Comparison of ENCODE assay signal across 8 cellular contexts in genomic region chr1:220300442-220301121, GRCh38. TPM values are rescaled to one million over a fixed set of nuclear protein-coding genes. Genes with fewer than 3 reads are reported as not detected.
A peak's percentile ranks its signal among the peaks of the same experiment; 100 is the strongest.
DNase-seq lines count a peak whose midpoint lies in the region; ATAC-seq and TF ChIP-seq lines count a peak whose summit lies in the region.

No MANE protein-coding gene starts in this region.

- H3K4me1 ChIP-seq in heart right ventricle, result peaks cover 0 to 23% (median 14%) of the 10 kb centered on the region in 9 donors

- ATAC-seq in heart right ventricle (peak; percentile 83 to 99 (median 96)), GM18511 (IDR thresholded peaks at IDR 0.05; ENCODE audit: unreplicated experiment) (no peak), HG03520 (IDR thresholded peaks at IDR 0.05; ENCODE audit: unreplicated experiment) (no peak)
- ATAC-seq in stimulated activated memory B cell treated with anti-CD40 and anti-IgM and Interleukin-4, amounts not matched to agents 10 μg/mL and 1 μg/mL and 100 μg/mL, for 72 hours, result no peak

- no peaks in the 10 kb centered on the region for H3K36me3 ChIP-seq in heart right ventricle

- peaks cover 23% of the 10 kb centered on the region for H3K27me3 Mint-ChIP-seq in stimulated activated memory B cell treated with anti-CD40 and anti-IgM and Interleukin-4, amounts not matched to agents 10 μg/mL and 1 μg/mL and 100 μg/mL, for 72 hours

- DNase-seq in HT1080 (ENCODE audit: low read depth), result peak; percentile 78
- peak; percentile 42 to 84 for DNase-seq in heart right ventricle
- peak; percentile 92 for DNase-seq in renal cortical epithelial cell (ENCODE audit: low read depth)
- no peak for DNase-seq in activated gamma-delta T cell treated with Interleukin-2 at 50 U/mL for 16 hours

- WGBS in adipose tissue, 3 donors, result 31 to 51% (median 35%) methylated on average over 7 of the region's 7 CpGs
- WGBS in heart right ventricle, 2 donors, result 20 to 26% methylated on average over 7 of the region's 7 CpGs

- H3K4me3 Mint-ChIP-seq in stimulated activated memory B cell treated with anti-CD40 and anti-IgM and Interleukin-4, amounts not matched to agents 10 μg/mL and 1 μg/mL and 100 μg/mL, for 72 hours, result no peak overlapping the region

- H3K36me3 Mint-ChIP-seq in stimulated activated memory B cell treated with anti-CD40 and anti-IgM and Interleukin-4, amounts not matched to agents 10 μg/mL and 1 μg/mL and 100 μg/mL, for 72 hours, result no peaks in the 10 kb centered on the region

- no peaks in the 10 kb centered on the region for H3K27me3 ChIP-seq in heart right ventricle

- intact Hi-C loops in heart right ventricle (cut with DNase I), result loop anchor here in 1 of 10 donors (5.0 kb wide), 1 partner anchor 227 kb away; the partner anchor contains the start of gene MARK1

- no peak overlapping the region for H3K27ac Mint-ChIP-seq in stimulated activated memory B cell treated with anti-CD40 and anti-IgM and Interleukin-4, amounts not matched to agents 10 μg/mL and 1 μg/mL and 100 μg/mL, for 72 hours

- TF ChIP-seq CTCF in heart right ventricle (IDR thresholded peaks at IDR 0.05), result no peak

- peaks cover 7% of the 10 kb centered on the region for H3K4me1 Mint-ChIP-seq in stimulated activated memory B cell treated with anti-CD40 and anti-IgM and Interleukin-4, amounts not matched to agents 10 μg/mL and 1 μg/mL and 100 μg/mL, for 72 hours

- H3K9me3 Mint-ChIP-seq in stimulated activated memory B cell treated with anti-CD40 and anti-IgM and Interleukin-4, amounts not matched to agents 10 μg/mL and 1 μg/mL and 100 μg/mL, for 72 hours, result no peaks in the 10 kb centered on the region

- peaks cover 0 to 16% (median 0%) of the 10 kb centered on the region in 11 donors for H3K9me3 ChIP-seq in heart right ventricle

- H3K27ac ChIP-seq in adipose tissue (ENCODE audit: low read depth, low read length) (peak overlapping the region; percentile 29), heart right ventricle (peak overlapping the region in 9 of 10 donors; percentile 41 to 82 (median 78))

- peak overlapping the region in 6 of 10 donors; percentile 1 to 40 (median 30) for H3K4me3 ChIP-seq in heart right ventricle

RNA-seq across cellular contexts. Expression of gene RAB3GAP2, which starts 28.3 kb away (rescaled TPM):
- total RNA-seq in HT1080 (2014; rRNA removed; shearing (Covaris generic)), result 16.6 and 17.1 TPM in 2 replicates
- 13.0 and 17.6 TPM in 2 replicates for polyA plus RNA-seq in HT1080 (2015; cell fraction: cytosol; rRNA removed)
- polyA plus RNA-seq in HT1080 (2015; cell fraction: nucleus; rRNA removed), result 46.7 and 53.9 TPM in 2 replicates
- polyA plus RNA-seq in adipose tissue (1 to 10 TPM; 4.5 to 8.4 (median 8.4) TPM), heart right ventricle (10 to 100 TPM in 1 of 2 donors, 1 to 10 TPM in 1; 5.7 to 10.8 TPM)
- total RNA-seq in heart right ventricle (10 to 100 TPM; 21.9 to 35.8 (median 28.5) TPM), renal cortical epithelial cell (41.8 and 47.0 TPM in 2 replicates)

Comparison
In these comparisons a context has a peak if more than half of its experiments do, and no peak if none do; other contexts are left out.
1. ATAC-seq: peak in heart right ventricle (8 of 8); none in GM18511 (single experiment), HG03520 (single experiment) and stimulated activated memory B cell treated with anti-CD40 and anti-IgM and Interleukin-4, amounts not matched to agents 10 μg/mL and 1 μg/mL and 100 μg/mL, for 72 hours (single experiment).